Comparison of ENCODE assay signal across 19 cellular contexts in the genomic region with DNA sequence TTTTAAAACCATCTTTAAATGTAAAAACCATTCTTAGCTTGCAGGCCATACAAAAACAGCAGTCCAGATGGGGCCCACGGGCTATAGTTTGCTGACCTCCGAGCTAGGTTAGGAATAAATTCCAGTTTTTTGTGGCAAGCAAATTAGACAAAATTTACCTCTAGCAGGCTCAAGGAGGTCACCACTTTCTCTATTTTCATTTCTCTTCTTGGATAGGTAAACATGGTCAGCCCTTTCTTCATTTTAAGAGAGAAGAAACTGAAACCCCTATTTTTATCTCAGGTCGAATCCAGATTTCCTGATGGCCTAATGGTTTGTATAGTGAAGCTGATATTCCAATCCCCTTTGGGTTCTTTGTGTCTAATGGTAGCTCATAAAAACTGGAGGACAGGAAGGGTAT. TPM values are rescaled to one million over a fixed set of nuclear protein-coding genes. Genes with fewer than 3 reads are reported as not detected.
A peak's percentile ranks its signal among the peaks of the same experiment; 100 is the strongest.
DNase-seq lines count a peak whose midpoint lies in the region; ATAC-seq and TF ChIP-seq lines count a peak whose summit lies in the region.
"Had no signal": no experiment of that assay in that cellular context is flagged by ENCODE, and none has a peak within 500 bp of the region (broad histone marks: within the 10 kb centered on the region; RNA-seq: fewer than 3 reads in every experiment).

No MANE protein-coding gene starts in this region.

- H3K27ac ChIP-seq in KMS-11 = no peak overlapping the region; the same call in 1 of the 2 replicates
- H3K27ac ChIP-seq: A549; BLaER1 treated with 17β-estradiol and CSF1 and Interleukin-3, amounts not matched to agents 10 nM and 100 nM had no signal

- TF ChIP-seq CTCF in KMS-11 (conservative IDR thresholded peaks at IDR 0.05; ENCODE audit: low read depth, low read length) = no peak

- no peak for ATAC-seq in activated naive CD8-positive, alpha-beta T cell treated with anti-CD3 and anti-CD28 coated beads, Interleukin-2, amount 50 U/mL, for 24 hours
- peak; percentile 58 for ATAC-seq in GM21529 (IDR thresholded peaks at IDR 0.05; ENCODE audit: unreplicated experiment)
- ATAC-seq: A549 had no signal

- H3K9me3 Mint-ChIP-seq in activated naive CD8-positive, alpha-beta T cell treated with anti-CD3 and anti-CD28 coated beads for 36 hours = no peaks in the 10 kb centered on the region
- H3K9me3 Mint-ChIP-seq in activated naive CD8-positive, alpha-beta T cell treated with anti-CD3 and anti-CD28 coated beads, Interleukin-2, amount 50 U/mL, for 24 hours = no peaks in the 10 kb centered on the region
- H3K9me3 Mint-ChIP-seq: CD8-positive, alpha-beta memory T cell had no signal

- no peak overlapping the region for H3K4me3 Mint-ChIP-seq in activated naive CD8-positive, alpha-beta T cell treated with anti-CD3 and anti-CD28 coated beads for 36 hours
- H3K4me3 Mint-ChIP-seq in activated naive CD8-positive, alpha-beta T cell treated with anti-CD3 and anti-CD28 coated beads, Interleukin-2, amount 50 U/mL, for 24 hours = no peak overlapping the region
- H3K4me3 Mint-ChIP-seq: CD8-positive, alpha-beta memory T cell had no signal

- peak overlapping the region; percentile 16; the same call in 1 of the 2 replicates for H3K4me2 ChIP-seq in KMS-11
- H3K4me2 ChIP-seq: A549; BLaER1 treated with 17β-estradiol and CSF1 and Interleukin-3, amounts not matched to agents 10 nM and 100 nM had no signal

- H3K4me1 Mint-ChIP-seq in activated naive CD8-positive, alpha-beta T cell treated with anti-CD3 and anti-CD28 coated beads for 36 hours = peaks cover 25% of the 10 kb centered on the region
- H3K4me1 Mint-ChIP-seq in activated naive CD8-positive, alpha-beta T cell treated with anti-CD3 and anti-CD28 coated beads, Interleukin-2, amount 50 U/mL, for 24 hours = peaks cover 15% of the 10 kb centered on the region

- intact Hi-C loops in posterior vena cava (cut with DNase I) = no loop called here

- no peaks in the 10 kb centered on the region; the same call in 1 of the 2 replicates for H3K36me3 ChIP-seq in KMS-11 (ENCODE audit: insufficient read depth)

- H3K27ac Mint-ChIP-seq in activated naive CD8-positive, alpha-beta T cell treated with anti-CD3 and anti-CD28 coated beads for 36 hours = peak overlapping the region; percentile 10
- H3K27ac Mint-ChIP-seq in activated naive CD8-positive, alpha-beta T cell treated with anti-CD3 and anti-CD28 coated beads, Interleukin-2, amount 50 U/mL, for 24 hours = no peak overlapping the region

- H3K36me3 Mint-ChIP-seq in activated naive CD8-positive, alpha-beta T cell treated with anti-CD3 and anti-CD28 coated beads for 36 hours = peaks cover 24% of the 10 kb centered on the region
- peaks cover 39% of the 10 kb centered on the region for H3K36me3 Mint-ChIP-seq in activated naive CD8-positive, alpha-beta T cell treated with anti-CD3 and anti-CD28 coated beads, Interleukin-2, amount 50 U/mL, for 24 hours (ENCODE audit: low read depth)

- no peaks in the 10 kb centered on the region for H3K27me3 ChIP-seq in KMS-11 (ENCODE audit: insufficient read depth, low read depth)
- H3K27me3 ChIP-seq: BLaER1 treated with 17β-estradiol and CSF1 and Interleukin-3, amounts not matched to agents 10 nM and 100 nM had no signal

- peaks cover 20% of the 10 kb centered on the region; the same call in 1 of the 2 replicates for H3K79me2 ChIP-seq in KMS-11 (ENCODE audit: insufficient read depth, low read depth)

- no peak overlapping the region for H3K9ac ChIP-seq in KMS-11
- H3K9ac ChIP-seq: BLaER1 treated with 17β-estradiol and CSF1 and Interleukin-3, amounts not matched to agents 10 nM and 100 nM had no signal

- H3K4me1 ChIP-seq in KMS-11 (ENCODE audit: low read depth, poor library complexity, severe bottlenecking) = peaks cover 34% of the 10 kb centered on the region

- DNase-seq in activated naive CD8-positive, alpha-beta T cell treated with anti-CD3 and anti-CD28 coated beads for 36 hours = no peak
- no peak for DNase-seq in activated naive CD8-positive, alpha-beta T cell treated with anti-CD3 and anti-CD28 coated beads, Interleukin-2, amount 50 U/mL, for 24 hours
- DNase-seq in stimulated activated CD4-positive, alpha-beta T cell treated with anti-CD3 and anti-CD28 coated beads, Interleukin-2, amount 100 ng/mL, for 24 hours = no peak
- DNase-seq in NCI-H1048 (lab: John Stamatoyannopoulos, UW) (no peak), posterior vena cava (ENCODE audit: low spot score) (no peak), GDM1 (lab: John Stamatoyannopoulos, UW) (no peak)
- DNase-seq: CD8-positive, alpha-beta memory T cell; DMS79; H7; NCI-H1417; NCI-H2029; NCI-H2171; NCI-H446; OCI-M1; SHP77 treated with DMSO at 0.1 percent for 48 hours had no signal

- no peak overlapping the region for H3K4me3 ChIP-seq in KMS-11 (IDR thresholded peaks at IDR 0.05; ENCODE audit: insufficient read depth, low read depth, low read length)
- H3K4me3 ChIP-seq: A549; BLaER1 treated with 17β-estradiol and CSF1 and Interleukin-3, amounts not matched to agents 10 nM and 100 nM had no signal

- H2AFZ ChIP-seq in KMS-11 (ENCODE audit: low read depth) = no peak overlapping the region

- no peaks in the 10 kb centered on the region; the same call in 1 of the 2 replicates for H4K20me1 ChIP-seq in KMS-11 (ENCODE audit: insufficient read depth)

- H3K27me3 Mint-ChIP-seq in activated naive CD8-positive, alpha-beta T cell treated with anti-CD3 and anti-CD28 coated beads for 36 hours = no peaks in the 10 kb centered on the region
- no peaks in the 10 kb centered on the region for H3K27me3 Mint-ChIP-seq in activated naive CD8-positive, alpha-beta T cell treated with anti-CD3 and anti-CD28 coated beads, Interleukin-2, amount 50 U/mL, for 24 hours
- H3K27me3 Mint-ChIP-seq: CD8-positive, alpha-beta memory T cell had no signal

RNA-seq across cellular contexts. Expression of a gene that starts 10.7 kb away (rescaled TPM):
- 10 to 100 TPM; 16.6 to 19.7 TPM for total RNA-seq in activated naive CD8-positive, alpha-beta T cell treated with anti-CD3 and anti-CD28 coated beads for 36 hours
- 10 to 100 TPM; 15.5 to 19.1 TPM for total RNA-seq in posterior vena cava

RNA-seq across cellular contexts. Expression of a gene that starts 10.9 kb away (rescaled TPM):
- total RNA-seq in activated naive CD8-positive, alpha-beta T cell treated with anti-CD3 and anti-CD28 coated beads for 36 hours = 10 to 100 TPM; 23.3 to 25.1 TPM
- total RNA-seq in posterior vena cava = 10 to 100 TPM; 18.1 to 20.9 TPM

RNA-seq across cellular contexts. Expression of a gene that starts 17.7 kb away (rescaled TPM):
- 1 to 10 TPM; 6.0 to 7.3 TPM for total RNA-seq in activated naive CD8-positive, alpha-beta T cell treated with anti-CD3 and anti-CD28 coated beads for 36 hours
- 1 to 10 TPM; 2.3 to 3.4 TPM for total RNA-seq in posterior vena cava

RNA-seq across cellular contexts. Expression of a gene that starts 43.8 kb away (rescaled TPM):
- 10 to 100 TPM in 1 of 2 experiments, 1 to 10 TPM in 1; 9.5 to 10.1 TPM for total RNA-seq in activated naive CD8-positive, alpha-beta T cell treated with anti-CD3 and anti-CD28 coated beads for 36 hours
- total RNA-seq in posterior vena cava = 1 to 10 TPM; 4.9 to 9.3 TPM
